Comparison of ENCODE assay signal across 1 cellular context in genomic region chrX:129842510-129843208, GRCh38.
TF ChIP-seq lines count a peak whose summit lies in the region.

No MANE protein-coding gene starts in this region.

TF ChIP-seq in HepG2, 621 proteins besides CTCF, POLR2A, EP300 and RAD21:
- TF ChIP-seq ZNF503 (CRISPR knock-in tag; IDR thresholded peaks at IDR 0.05) (no peak), ZXDC (CRISPR knock-in tag; IDR thresholded peaks at IDR 0.05) (no peak), ELF3 (CRISPR knock-in tag; IDR thresholded peaks at IDR 0.05) (0 out of 2 replicates have a peak, but pooled peaks have one; percentile 31), HMGXB4 (CRISPR knock-in tag; IDR thresholded peaks at IDR 0.05; ENCODE audit: borderline replicate concordance in 1 of 2, low read depth in 1 of 2) (0 out of 4 replicates have a peak, but pooled peaks of 1 of the 2 experiments have one; percentile 0), MYC (CRISPR knock-in tag; IDR thresholded peaks at IDR 0.05; ENCODE audit: borderline replicate concordance) (peak; percentile 66; the same call in 1 of the 2 replicates), SIX1 (CRISPR knock-in tag; IDR thresholded peaks at IDR 0.05; ENCODE audit: borderline replicate concordance) (no peak), FOXA1 (IDR thresholded peaks at IDR 0.05) (no peak), FOXA1 (CRISPR knock-in tag; IDR thresholded peaks at IDR 0.05) (0 out of 2 replicates have a peak, but pooled peaks have one; percentile 44), HNF4A (CRISPR knock-in tag; IDR thresholded peaks at IDR 0.05) (peak; percentile 49), ZNF687 (CRISPR knock-in tag; IDR thresholded peaks at IDR 0.05) (peak; percentile 80), ZNF281 (CRISPR knock-in tag; IDR thresholded peaks at IDR 0.05; ENCODE audit: borderline replicate concordance) (peak; percentile 10; the same call in 1 of the 2 replicates), SAP130 (CRISPR knock-in tag; IDR thresholded peaks at IDR 0.05; ENCODE audit: low read depth) (peak; percentile 69), HNF4G (IDR thresholded peaks at IDR 0.05; ENCODE audit: borderline replicate concordance, low read depth, low read length) (peak; percentile 50; the same call in 1 of the 2 replicates), HNF4G (CRISPR knock-in tag; IDR thresholded peaks at IDR 0.05; ENCODE audit: borderline replicate concordance, low read depth) (no peak), GABPB1 (CRISPR knock-in tag; IDR thresholded peaks at IDR 0.05) (0 out of 2 replicates have a peak, but pooled peaks have one; percentile 32), CENPT (CRISPR knock-in tag; IDR thresholded peaks at IDR 0.05; ENCODE audit: low read depth) (no peak), ZFX (CRISPR knock-in tag; IDR thresholded peaks at IDR 0.05; ENCODE audit: low read depth) (peak; percentile 43), ARID4A (CRISPR knock-in tag; IDR thresholded peaks at IDR 0.05; ENCODE audit: borderline replicate concordance) (0 out of 2 replicates have a peak, but pooled peaks have one; percentile 7), UBTF (CRISPR knock-in tag; IDR thresholded peaks at IDR 0.05) (peak; percentile 17; the same call in 1 of the 2 replicates), MAX (IDR thresholded peaks at IDR 0.05) (peak; percentile 70), ZNF292 (CRISPR knock-in tag; IDR thresholded peaks at IDR 0.05; ENCODE audit: borderline replicate concordance, low read depth) (0 out of 2 replicates have a peak, but pooled peaks have one; percentile 28)
TF ChIP-seq in HepG2: peak in this region for 15.
